ENCODE assay signal across 3 cellular contexts in the genomic region with DNA sequence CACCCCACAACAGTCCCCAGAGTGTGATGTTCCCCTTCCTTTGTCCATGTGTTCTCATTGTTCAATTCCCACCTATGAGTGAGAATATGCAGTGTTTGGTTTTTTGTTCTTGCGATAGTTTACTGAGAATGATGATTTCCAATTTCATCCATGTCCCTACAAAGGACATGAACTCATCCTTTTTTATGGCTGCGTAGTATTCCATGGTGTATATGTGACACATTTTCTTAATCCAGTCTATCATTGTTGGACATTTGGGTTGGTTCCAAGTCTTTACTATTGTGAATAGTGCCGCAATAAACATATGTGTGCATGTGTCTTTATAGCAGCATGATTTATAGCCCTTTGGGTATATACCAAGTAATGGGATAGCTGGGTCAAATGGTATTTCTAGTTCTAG. TPM values are rescaled to one million over a fixed set of nuclear protein-coding genes. Genes with fewer than 3 reads are reported as not detected.
"Had no signal": no experiment of that assay in that cellular context is flagged by ENCODE, and none has a peak within 500 bp of the region (broad histone marks: within the 10 kb centered on the region; RNA-seq: fewer than 3 reads in every experiment).

No MANE protein-coding gene starts in this region.

RNA-seq across cellular contexts. Expression of gene MASP2, which starts 36.7 kb away (rescaled TPM):
- total RNA-seq: HT1080, IMR-90 had no signal
- polyA plus RNA-seq: IgD-negative memory B cell had no signal
